ENCODE assay signal across 19 cellular contexts in the genomic region with DNA sequence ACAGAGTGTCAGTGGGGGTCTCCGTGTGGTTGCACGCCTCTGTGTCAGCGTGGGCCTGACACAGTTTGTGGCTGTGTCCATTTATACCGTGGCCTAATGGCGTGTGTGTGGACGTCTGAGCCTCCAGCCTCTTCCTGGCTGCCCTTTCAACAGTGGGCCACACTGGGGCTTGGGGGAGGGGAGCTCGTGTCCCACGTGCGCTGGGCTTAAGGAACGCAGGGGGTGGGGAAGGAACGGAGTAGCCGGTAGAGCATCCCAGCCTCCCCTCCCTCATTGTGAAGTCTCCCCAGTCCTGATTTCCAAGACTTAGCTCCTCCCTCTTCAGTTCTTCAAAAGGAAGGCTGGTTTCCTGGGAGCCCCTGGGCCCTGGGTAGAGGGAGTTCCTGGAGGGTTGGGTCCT. TPM values are rescaled to one million over a fixed set of nuclear protein-coding genes. Genes with fewer than 3 reads are reported as not detected.
DNase-seq lines count a peak whose midpoint lies in the region; FAIRE-seq and TF ChIP-seq lines count a peak whose summit lies in the region.
"Had no signal": no experiment of that assay in that cellular context is flagged by ENCODE, and none has a peak within 500 bp of the region (broad histone marks: within the 10 kb centered on the region; RNA-seq: fewer than 3 reads in every experiment).

No MANE protein-coding gene starts in this region.

- H3K23me2 ChIP-seq in H1 (ENCODE audit: low read depth, low read length) = peaks cover 7% of the 10 kb centered on the region

- no peaks in the 10 kb centered on the region for H3K9me3 ChIP-seq in ES-I3 (ENCODE audit: control insufficient read depth, insufficient read depth, low read length)
- H3K9me3 ChIP-seq in HUES6 (ENCODE audit: control insufficient read depth, insufficient read depth, low read depth, low read length) = no peaks in the 10 kb centered on the region
- no peaks in the 10 kb centered on the region for H3K9me3 ChIP-seq in H1 (ENCODE audit: insufficient read depth in 2 of 2, low read depth in 1 of 2, low read length in 1 of 2)

- H3K9ac ChIP-seq in ES-I3 (ENCODE audit: low read depth, low read length) (peak overlapping the region; percentile 1; the same call in 1 of the 2 replicates), HUES6 (ENCODE audit: low read length) (no peak overlapping the region), H1 (replicated peaks in 1 of 4; ENCODE audit: extremely low read depth in 1 of 4, low read depth in 3 of 4, low read length in 3 of 4) (no peak overlapping the region; a peak in 1 of 7 replicates), mesendoderm (ENCODE audit: low read length) (no peak overlapping the region)

- H4K91ac ChIP-seq in H1 (replicated peaks; ENCODE audit: insufficient read length, low read length) = peak overlapping the region; percentile 97

- CTCF ChIA-PET in H1 (lab: Charles Lee; ENCODE audit: partially characterized antibody) = interaction anchor here (0.9 to 2.4 kb wide), 14 partner anchors 9 to 74 kb away, joined by 3 to 10 read pairs (median 4); a partner anchor contains a TSS

- no peak for TF ChIP-seq EP300 in H1 (IDR thresholded peaks at IDR 0.05; ENCODE audit: borderline replicate concordance in 1 of 2, low read depth in 2 of 2, low read length in 2 of 2)

- H2AK5ac ChIP-seq in H1 (ENCODE audit: low read depth, low read length) = peak overlapping the region; percentile 92; the same call in 1 of the 2 replicates
- H2AK5ac ChIP-seq in mesendoderm (ENCODE audit: low read length) = no peak overlapping the region

- H3K4me1 ChIP-seq in ES-I3 (ENCODE audit: insufficient read depth, low read length) = peaks cover 4% of the 10 kb centered on the region; the same call in 1 of the 2 replicates
- peaks cover 12% of the 10 kb centered on the region for H3K4me1 ChIP-seq in HUES6 (ENCODE audit: control insufficient read depth, insufficient read depth, low read length)
- H3K4me1 ChIP-seq in H1 (replicated peaks in 1 of 4; ENCODE audit: control insufficient read depth in 3 of 4, insufficient read depth in 4 of 4, low read length in 3 of 4) = peaks cover 0 to 13% (median 9%) of the 10 kb centered on the region in 4 experiments; a peak in 6 of 7 replicates
- peaks cover 3% of the 10 kb centered on the region for H3K4me1 ChIP-seq in mesendoderm (ENCODE audit: control insufficient read depth, low read depth, low read length)

- no peak for TF ChIP-seq POLR2A in H1 (IDR thresholded peaks at IDR 0.05; ENCODE audit: control extremely low read depth in 1 of 2, low read depth in 2 of 2, low read length in 2 of 2)
- TF ChIP-seq POLR2A in lower leg skin (IDR thresholded peaks at IDR 0.05) = no peak

- H4K20me1 ChIP-seq in H1 (replicated peaks in 1 of 2; ENCODE audit: control insufficient read depth in 1 of 2, insufficient read depth in 2 of 2, low read length in 2 of 2) = no peaks in the 10 kb centered on the region

- peak overlapping the region; percentile 98 for H2BK20ac ChIP-seq in H1 (ENCODE audit: low read length)

- peaks cover 40% of the 10 kb centered on the region for H3K27me3 ChIP-seq in HUES6 (ENCODE audit: control insufficient read depth, insufficient read depth, low read length)
- H3K27me3 ChIP-seq in H1 (replicated peaks in 1 of 4; ENCODE audit: control insufficient read depth in 3 of 4, extremely low read depth in 1 of 4, insufficient read depth in 3 of 4, low read length in 3 of 4) = peaks cover 0 to 8% (median 4%) of the 10 kb centered on the region in 4 experiments; a peak in 6 of 7 replicates
- H3K27me3 ChIP-seq in mesendoderm (ENCODE audit: insufficient read depth, low read length, poor library complexity) = peaks cover 4% of the 10 kb centered on the region

- DNase-seq in H1 (ENCODE audit: low read depth in 1 of 2, low spot score in 2 of 2) (peak in 1 of 2 experiments; percentile 67), mesendoderm (peak; percentile 78), lower leg skin (ENCODE audit: low spot score in 2 of 2) (no peak), ureter (ENCODE audit: low spot score) (no peak), frontal cortex (ENCODE audit: low spot score in 2 of 2) (no peak), HuH-7 (ENCODE audit: low spot score) (no peak)
- DNase-seq: NCI-H1436 treated with DMSO at 0.1 percent for 48 hours; NCI-H2081; NCI-H524 treated with DMSO at 0.1 percent for 48 hours; NK-92 treated with Interleukin-12 subunit alpha and Interleukin-12 subunit beta, amount 100 ng/mL, for 24 hours had no signal

- H2BK12ac ChIP-seq in H1 (ENCODE audit: low read depth, low read length) = peak overlapping the region; percentile 97; the same call in 1 of the 2 replicates

- peak overlapping the region; percentile 40 to 53 for H3K4me2 ChIP-seq in H1 (ENCODE audit: insufficient read depth in 1 of 2, low read depth in 2 of 2, low read length in 2 of 2)
- H3K4me2 ChIP-seq in mesendoderm (ENCODE audit: low read length) = no peak overlapping the region

- H3K79me1 ChIP-seq in H1 (ENCODE audit: low read depth, low read length) = no peaks in the 10 kb centered on the region
- no peaks in the 10 kb centered on the region for H3K79me1 ChIP-seq in mesendoderm (ENCODE audit: low read length)

- H3K4me3 ChIP-seq in HUES6 (ENCODE audit: low read depth, low read length) (0 out of 2 replicates have a peak overlapping the region, but pooled peaks have one; percentile 5), H1 (ENCODE audit: extremely low read depth in 1 of 4, insufficient read depth in 2 of 4, low read depth in 3 of 4, low read length in 4 of 4) (peak overlapping the region in 1 of 4 experiments; percentile 15; a peak in 1 of 8 replicates), mesendoderm (ENCODE audit: low read length) (no peak overlapping the region), lower leg skin (ENCODE audit: low read depth, poor library complexity, severe bottlenecking) (no peak overlapping the region)
- H3K4me3 ChIP-seq: GM12878 had no signal

- H3K14ac ChIP-seq in H1 (ENCODE audit: insufficient read length) = peak overlapping the region; percentile 70

- H4K5ac ChIP-seq in H1 (ENCODE audit: insufficient read length, low read depth, low read length) = peak overlapping the region; percentile 59
- no peak overlapping the region for H4K5ac ChIP-seq in mesendoderm (ENCODE audit: low read length)

- WGBS in H1 (ENCODE audit: extremely low coverage in 1 of 2, insufficient coverage in 1 of 2, insufficient read length in 1 of 2, insufficient replicate concordance in 2 of 2, low coverage in 1 of 2, low lambda C conversion rate in 2 of 2, missing lambda C conversion rate in 1 of 2), 2 experiments = 57% methylated on average over 12 of the region's 12 CpGs; no CpG with 5 or more reads in 1 of the 2 experiments
- no CpG with 5 or more reads among the region's 12 CpGs for WGBS in mesendoderm (ENCODE audit: extremely low coverage, insufficient coverage, low lambda C conversion rate)
- WGBS in lower leg skin, 2 donors = 81% methylated on average over 12 of the region's 12 CpGs

- H3K79me2 ChIP-seq in H1 (ENCODE audit: control insufficient read depth in 1 of 2, insufficient read depth in 2 of 2, low read length in 2 of 2) (no peaks in the 10 kb centered on the region), mesendoderm (ENCODE audit: control insufficient read depth, insufficient read depth, low read length) (no peaks in the 10 kb centered on the region)

- H2BK15ac ChIP-seq in H1 (ENCODE audit: low read length) = peak overlapping the region; percentile 75; the same call in 1 of the 2 replicates
- H2BK15ac ChIP-seq in mesendoderm (replicated peaks; ENCODE audit: low read depth) = no peak overlapping the region

- no peak overlapping the region for H3K56ac ChIP-seq in H1 (replicated peaks; ENCODE audit: insufficient read length, low read depth, low read length)
- H3K56ac ChIP-seq in mesendoderm (ENCODE audit: low read length) = peak overlapping the region; percentile 25

- no peaks in the 10 kb centered on the region for H3K36me3 ChIP-seq in ES-I3 (ENCODE audit: insufficient read depth, low read length)
- H3K36me3 ChIP-seq in HUES6 (ENCODE audit: control insufficient read depth, insufficient read depth, low read length) = no peaks in the 10 kb centered on the region
- no peaks in the 10 kb centered on the region for H3K36me3 ChIP-seq in H1 (ENCODE audit: control insufficient read depth in 2 of 4, insufficient read depth in 4 of 4, low read length in 3 of 4)
- no peaks in the 10 kb centered on the region for H3K36me3 ChIP-seq in mesendoderm (ENCODE audit: control insufficient read depth, insufficient read depth, low read length)

- peak overlapping the region; percentile 28 for H2AFZ ChIP-seq in H1 (ENCODE audit: low read length)

- H4K8ac ChIP-seq in H1 (ENCODE audit: extremely low read depth, insufficient read depth, low read length) (no peak overlapping the region; the same call in 1 of the 2 replicates), mesendoderm (ENCODE audit: low read depth, low read length) (no peak overlapping the region)

- no peak overlapping the region for H3K27ac ChIP-seq in HUES6 (ENCODE audit: low read depth, low read length)
- no peak overlapping the region for H3K27ac ChIP-seq in H1 (ENCODE audit: low read depth, low read length)
- H3K27ac ChIP-seq in mesendoderm (ENCODE audit: low read depth, low read length) = no peak overlapping the region
- H3K27ac ChIP-seq: C4-2B, HL-60 had no signal

- intact Hi-C loops in lower leg skin (cut with DNase I; ENCODE audit: low total_unique reads) = no loop called here

- H2BK5ac ChIP-seq in H1 (ENCODE audit: low read depth, low read length) (peak overlapping the region; percentile 91; the same call in 1 of the 2 replicates), mesendoderm (ENCODE audit: low read length) (no peak overlapping the region)

- H3K4ac ChIP-seq in H1 (replicated peaks; ENCODE audit: insufficient read length, low read depth, low read length) (peak overlapping the region; percentile 19), mesendoderm (ENCODE audit: low read depth, low read length) (no peak overlapping the region)

- POLR2A ChIA-PET in H1 (lab: Charles Lee; ENCODE audit: partially characterized antibody) = interaction anchor here (0.6 to 10.3 kb wide), 15 partner anchors 8 to 89 kb away, joined by 3 to 76 read pairs (median 5); a partner anchor contains a TSS

- H2BK120ac ChIP-seq in H1 (replicated peaks; ENCODE audit: low read depth, low read length) = peak overlapping the region; percentile 69
- no peak overlapping the region for H2BK120ac ChIP-seq in mesendoderm (ENCODE audit: low read depth, low read length)

- no peak overlapping the region for H3K23ac ChIP-seq in H1 (ENCODE audit: insufficient read length)
- no peak overlapping the region for H3K23ac ChIP-seq in mesendoderm (ENCODE audit: low read length)

- H3K18ac ChIP-seq in H1 (ENCODE audit: extremely low read depth, low read length) = peak overlapping the region; percentile 79; the same call in 1 of the 2 replicates
- H3K18ac ChIP-seq in mesendoderm (ENCODE audit: low read length) = no peak overlapping the region

- FAIRE-seq in H1 (lab: Jason Lieb, UNC) (no peak), frontal cortex (lab: Jason Lieb, UNC) (no peak)
- FAIRE-seq: A204.1, GM12878, GM18507 had no signal

- TF ChIP-seq CTCF in H1 (IDR thresholded peaks at IDR 0.05; ENCODE audit: control extremely low read depth in 1 of 3, insufficient read depth in 1 of 3, low read depth in 1 of 3, low read length in 3 of 3) = no peak
- no peak for TF ChIP-seq CTCF in lower leg skin (IDR thresholded peaks at IDR 0.05)

- TF ChIP-seq RAD21 in H1 (IDR thresholded peaks at IDR 0.05 in 1 of 2, conservative IDR thresholded peaks at IDR 0.05 in 1 of 2; ENCODE audit: low read depth in 2 of 2, low read length in 2 of 2) = no peak

RNA-seq across cellular contexts. Expression of a gene that starts 9.5 kb away (rescaled TPM):
- 0.32 and 0.69 TPM in 2 replicates for total RNA-seq in H1 (2021; fragmentation: NEBNext Ultra II Directional; extraction: Animal tissue kit (Norgen Biotek cat#: 25700))
- polyA plus RNA-seq in H1 (2011; rRNA removed) = 0.20 and 0.55 TPM in 2 replicates
- polyA plus RNA-seq in H1 (2011; cell fraction: cytosol; rRNA removed) = 0.30 TPM
- polyA plus RNA-seq in H1 (2011; cell fraction: nucleus; rRNA removed) = 1.2 TPM
- 0.23 to 0.66 TPM (median 0.48 TPM) in 4 replicates for polyA plus RNA-seq in H1 (2012, experiment 1 of 2)
- polyA plus RNA-seq in H1 (2012, experiment 2 of 2) = 0.22 TPM
- 0.41 TPM for polyA plus RNA-seq in H1 (2013, experiment 1 of 2)
- polyA plus RNA-seq in H1 (2013, experiment 2 of 2) = 0.15 TPM
- 0.09 TPM in 1 of 2 replicates, not detected in the other for polyA minus RNA-seq in H1 (2011; rRNA and poly(A)+ RNA removed)
- polyA minus RNA-seq in H1 (2011; cell fraction: cytosol; rRNA and poly(A)+ RNA removed) = not detected
- not detected for polyA minus RNA-seq in H1 (2011; cell fraction: nucleus; rRNA and poly(A)+ RNA removed)
- polyA plus RNA-seq in mesendoderm (2013, experiment 1 of 2) = 0.10 TPM
- 0.17 TPM for polyA plus RNA-seq in mesendoderm (2013, experiment 2 of 2)
- total RNA-seq in lower leg skin = not detected
- total RNA-seq in ureter = not detected
- total RNA-seq in frontal cortex = 1.2 TPM
- total RNA-seq: SK-MEL-5 had no signal

RNA-seq across cellular contexts. Expression of a gene that starts 15.1 kb away (rescaled TPM):
- total RNA-seq in H1 (2021; fragmentation: NEBNext Ultra II Directional; extraction: Animal tissue kit (Norgen Biotek cat#: 25700)) = not detected in 2 replicates
- polyA plus RNA-seq in H1 (2011; rRNA removed) = 0.26 and 0.55 TPM in 2 replicates
- 0.17 TPM for polyA plus RNA-seq in H1 (2011; cell fraction: cytosol; rRNA removed)
- polyA plus RNA-seq in H1 (2011; cell fraction: nucleus; rRNA removed) = 0.40 TPM
- 0.17 to 0.50 TPM (median 0.31 TPM) in 4 replicates for polyA plus RNA-seq in H1 (2012, experiment 1 of 2)
- 0.16 TPM for polyA plus RNA-seq in H1 (2012, experiment 2 of 2)
- polyA plus RNA-seq in H1 (2013, experiment 1 of 2) = 0.34 TPM
- polyA plus RNA-seq in H1 (2013, experiment 2 of 2) = 0.07 TPM
- 0.09 and 0.27 TPM in 2 replicates for polyA minus RNA-seq in H1 (2011; rRNA and poly(A)+ RNA removed)
- polyA minus RNA-seq in H1 (2011; cell fraction: cytosol; rRNA and poly(A)+ RNA removed) = not detected
- polyA minus RNA-seq in H1 (2011; cell fraction: nucleus; rRNA and poly(A)+ RNA removed) = not detected
- 0.06 TPM for polyA plus RNA-seq in mesendoderm (2013, experiment 1 of 2)
- 0.04 TPM for polyA plus RNA-seq in mesendoderm (2013, experiment 2 of 2)
- total RNA-seq in lower leg skin (100 to 1,000 TPM in 1 of 4 donors, 10 to 100 TPM in 3; 73.8 to 143 (median 88.2) TPM), ureter (0.44 TPM), frontal cortex (0.82 TPM)
- total RNA-seq: GM12878, LHCN-M2, SK-MEL-5 had no signal

RNA-seq across cellular contexts. Expression of a gene that starts 18.8 kb away (rescaled TPM):
- 38.0 and 39.9 TPM in 2 replicates for total RNA-seq in H1 (2021; fragmentation: NEBNext Ultra II Directional; extraction: Animal tissue kit (Norgen Biotek cat#: 25700))
- 9.6 and 17.3 TPM in 2 replicates for polyA plus RNA-seq in H1 (2011; rRNA removed)
- polyA plus RNA-seq in H1 (2011; cell fraction: cytosol; rRNA removed) = 5.5 TPM
- polyA plus RNA-seq in H1 (2011; cell fraction: nucleus; rRNA removed) = 50.0 TPM
- 17.3 to 26.6 TPM (median 24.0 TPM) in 4 replicates for polyA plus RNA-seq in H1 (2012, experiment 1 of 2)
- polyA plus RNA-seq in H1 (2012, experiment 2 of 2) = 19.6 TPM
- polyA plus RNA-seq in H1 (2013, experiment 1 of 2) = 14.4 TPM
- polyA plus RNA-seq in H1 (2013, experiment 2 of 2) = 14.0 TPM
- polyA minus RNA-seq in H1 (2011; rRNA and poly(A)+ RNA removed) = 17.2 and 17.7 TPM in 2 replicates
- 17.4 TPM for polyA minus RNA-seq in H1 (2011; cell fraction: cytosol; rRNA and poly(A)+ RNA removed)
- polyA minus RNA-seq in H1 (2011; cell fraction: nucleus; rRNA and poly(A)+ RNA removed) = 26.4 TPM
- 10.0 TPM for polyA plus RNA-seq in mesendoderm (2013, experiment 1 of 2)
- polyA plus RNA-seq in mesendoderm (2013, experiment 2 of 2) = 10.0 TPM
- total RNA-seq in lower leg skin (100 to 1,000 TPM; 197 to 545 (median 266) TPM), ureter (152 TPM), frontal cortex (6.5 TPM)

RNA-seq across cellular contexts. Expression of a gene that starts 29.4 kb away (rescaled TPM):
- total RNA-seq in H1 (2021; fragmentation: NEBNext Ultra II Directional; extraction: Animal tissue kit (Norgen Biotek cat#: 25700)) = 19.0 and 20.5 TPM in 2 replicates
- 19.3 and 25.2 TPM in 2 replicates for polyA plus RNA-seq in H1 (2011; rRNA removed)
- 20.4 TPM for polyA plus RNA-seq in H1 (2011; cell fraction: cytosol; rRNA removed)
- polyA plus RNA-seq in H1 (2011; cell fraction: nucleus; rRNA removed) = 33.7 TPM
- polyA plus RNA-seq in H1 (2012, experiment 1 of 2) = 26.5 to 28.0 TPM (median 26.9 TPM) in 4 replicates
- polyA plus RNA-seq in H1 (2012, experiment 2 of 2) = 28.6 TPM
- 27.3 TPM for polyA plus RNA-seq in H1 (2013, experiment 1 of 2)
- polyA plus RNA-seq in H1 (2013, experiment 2 of 2) = 25.2 TPM
- polyA minus RNA-seq in H1 (2011; rRNA and poly(A)+ RNA removed) = 5.5 and 6.8 TPM in 2 replicates
- polyA minus RNA-seq in H1 (2011; cell fraction: cytosol; rRNA and poly(A)+ RNA removed) = 5.7 TPM
- 16.5 TPM for polyA minus RNA-seq in H1 (2011; cell fraction: nucleus; rRNA and poly(A)+ RNA removed)
- 14.1 TPM for polyA plus RNA-seq in mesendoderm (2013, experiment 1 of 2)
- 14.0 TPM for polyA plus RNA-seq in mesendoderm (2013, experiment 2 of 2)
- total RNA-seq in lower leg skin (10 to 100 TPM; 43.5 to 58.9 (median 49.3) TPM), ureter (87.9 TPM), frontal cortex (23.6 TPM)

RNA-seq across cellular contexts. Expression of a gene that starts 42.8 kb away (rescaled TPM):
- total RNA-seq in H1 (2021; fragmentation: NEBNext Ultra II Directional; extraction: Animal tissue kit (Norgen Biotek cat#: 25700)) = 17.3 and 17.9 TPM in 2 replicates
- polyA plus RNA-seq in H1 (2011; rRNA removed) = 21.4 and 21.5 TPM in 2 replicates
- 16.0 TPM for polyA plus RNA-seq in H1 (2011; cell fraction: cytosol; rRNA removed)
- polyA plus RNA-seq in H1 (2011; cell fraction: nucleus; rRNA removed) = 16.9 TPM
- polyA plus RNA-seq in H1 (2012, experiment 1 of 2) = 8.9 to 12.0 TPM (median 9.6 TPM) in 4 replicates
- polyA plus RNA-seq in H1 (2012, experiment 2 of 2) = 8.0 TPM
- 9.6 TPM for polyA plus RNA-seq in H1 (2013, experiment 1 of 2)
- polyA plus RNA-seq in H1 (2013, experiment 2 of 2) = 10.3 TPM
- polyA minus RNA-seq in H1 (2011; rRNA and poly(A)+ RNA removed) = 37.4 and 44.0 TPM in 2 replicates
- 34.1 TPM for polyA minus RNA-seq in H1 (2011; cell fraction: cytosol; rRNA and poly(A)+ RNA removed)
- 181 TPM for polyA minus RNA-seq in H1 (2011; cell fraction: nucleus; rRNA and poly(A)+ RNA removed)
- 3.7 TPM for polyA plus RNA-seq in mesendoderm (2013, experiment 1 of 2)
- polyA plus RNA-seq in mesendoderm (2013, experiment 2 of 2) = 3.5 TPM
- total RNA-seq in lower leg skin (10 to 100 TPM; 15.9 to 21.0 (median 17.6) TPM), ureter (17.1 TPM), frontal cortex (23.6 TPM)

Comparison
In these comparisons a context has a peak if more than half of its experiments do, and no peak if none do; other contexts are left out.
1. RNA of a gene that starts 15.1 kb away (total RNA-seq): 73.8 to 143 TPM in lower leg skin; 0.82 TPM in frontal cortex (single experiment), 0.44 TPM in ureter (single experiment) and not detected in H1; every median in the first group is over 10 times any median in the second.